ENCODE assay signal across 18 cellular contexts in the genomic region with DNA sequence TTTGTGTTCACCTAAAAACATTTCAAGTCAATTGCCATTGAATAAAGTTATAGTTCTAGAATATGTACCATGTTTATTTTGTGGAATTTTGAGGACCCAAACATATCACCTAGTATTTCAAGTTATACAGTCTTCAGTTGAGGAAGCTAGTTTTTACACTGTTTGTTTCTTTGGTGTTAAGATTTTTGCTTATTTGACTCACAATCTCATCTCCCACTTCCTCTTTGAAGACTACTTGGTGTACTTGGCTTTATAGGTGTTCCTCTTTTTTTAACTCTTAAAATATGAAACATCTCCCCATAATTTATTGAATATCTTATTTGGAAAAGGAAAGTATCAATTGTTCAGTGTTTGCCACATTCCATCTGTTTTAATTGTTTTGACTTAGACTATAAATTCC.
"Had no signal": no experiment of that assay in that cellular context is flagged by ENCODE, and none has a peak within 500 bp of the region (broad histone marks: within the 10 kb centered on the region; RNA-seq: fewer than 3 reads in every experiment).

No MANE protein-coding gene starts in this region.

- H3K4me1 ChIP-seq: testis, upper lobe of left lung had no signal

- H3K4me3 ChIP-seq: stomach, testis, upper lobe of left lung had no signal

- ATAC-seq: effector memory CD8-positive, alpha-beta T cell; natural killer cell had no signal

- DNase-seq: activated CD4-positive, alpha-beta T cell treated with anti-CD3 and anti-CD28 coated beads, Interleukin-2, amount 10 ng/mL, durations not matched to agents 7 days and 5 days; activated CD4-positive, CD25-positive, alpha-beta regulatory T cell; activated naive CD4-positive, alpha-beta T cell treated with Interleukin-2 at 50 U/mL for 16 hours; aorta; effector memory CD8-positive, alpha-beta T cell; foreskin melanocyte; head of caudate nucleus; immature natural killer cell; mesendoderm; natural killer cell; posterior cingulate gyrus; retina; stimulated activated CD4-positive, alpha-beta T cell treated with anti-CD3 and anti-CD28 coated beads, Interleukin-12 subunit alpha, Interleukin-12 subunit beta, amount 100 ng/mL, for 4 hours; stimulated activated CD4-positive, alpha-beta T cell treated with anti-CD3 and anti-CD28 coated beads, Interleukin-2, amount 100 ng/mL, for 24 hours; stomach; testis; upper lobe of left lung had no signal

- H3K9me3 ChIP-seq: neutrophil, stomach, testis, upper lobe of left lung had no signal

- H3K27ac ChIP-seq: neutrophil, stomach, testis, upper lobe of left lung had no signal

- H3K36me3 ChIP-seq: neutrophil, stomach, upper lobe of left lung had no signal

- H3K27me3 ChIP-seq: neutrophil, stomach, testis, upper lobe of left lung had no signal
